1 cellular context compared by ENCODE assay signal in the genomic region with DNA sequence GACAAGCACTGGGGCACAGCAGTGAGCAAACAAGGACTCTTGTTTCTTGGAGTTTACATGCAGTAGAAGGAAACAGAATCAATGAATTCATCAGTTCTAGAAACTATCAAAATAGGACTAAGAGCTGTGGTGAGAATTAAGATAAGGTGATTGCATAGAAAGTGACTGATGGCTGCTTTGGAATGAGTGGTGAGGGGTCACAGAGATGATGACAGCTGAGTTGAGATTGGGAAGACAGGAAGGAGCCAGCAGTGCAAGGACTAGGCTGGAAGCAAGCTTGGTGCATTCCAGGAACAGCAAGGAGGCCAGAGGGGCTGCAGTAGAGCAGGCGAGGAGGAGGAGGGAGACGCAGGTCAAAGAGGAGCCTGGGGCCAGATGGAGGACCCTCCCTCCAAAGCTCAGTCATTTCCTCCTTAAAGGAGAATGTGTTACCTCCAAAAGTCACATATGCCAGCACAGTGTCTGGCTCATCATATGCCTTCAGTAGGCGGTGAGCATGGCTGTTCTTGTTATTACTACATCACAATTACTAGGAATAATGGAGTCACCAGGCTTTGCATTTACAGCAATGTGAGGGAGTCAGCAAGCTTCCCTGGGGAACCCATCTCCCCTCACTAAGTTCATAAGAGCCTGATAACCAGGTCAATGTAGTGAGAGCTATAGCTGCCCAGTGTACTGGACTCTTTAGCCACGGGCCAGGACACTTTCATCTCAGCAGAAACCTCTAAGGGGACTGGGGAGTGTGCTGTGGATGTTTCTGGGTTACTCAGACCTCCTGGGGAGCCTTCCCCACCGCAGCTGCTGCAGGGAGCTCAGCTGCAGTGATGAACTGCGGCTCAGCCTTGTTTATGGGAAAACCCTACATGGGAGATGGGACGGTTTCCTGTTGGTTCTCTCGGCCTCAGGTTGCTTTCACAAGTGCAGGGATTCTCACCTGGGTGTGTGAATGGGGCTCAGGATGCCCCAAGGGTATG.
TF ChIP-seq lines count a peak whose summit lies in the region.

No MANE protein-coding gene starts in this region.

TF ChIP-seq in IMR-90, 13 proteins besides CTCF, POLR2A, EP300 and RAD21:
- TF ChIP-seq FOS (IDR thresholded peaks at IDR 0.05; ENCODE audit: low read depth, low read length) (no peak), BHLHE40 (IDR thresholded peaks at IDR 0.05; ENCODE audit: low read depth, low read length) (no peak), NFE2L2 (IDR thresholded peaks at IDR 0.05; ENCODE audit: low read depth, low read length) (no peak)
